Comparison of ENCODE assay signal across 17 cellular contexts in genomic region chr7:33422825-33423645, GRCh38.
DNase-seq lines count a peak whose midpoint lies in the region; ATAC-seq and TF ChIP-seq lines count a peak whose summit lies in the region.
"Had no signal": no experiment of that assay in that cellular context is flagged by ENCODE, and none has a peak within 500 bp of the region (broad histone marks: within the 10 kb centered on the region; RNA-seq: fewer than 3 reads in every experiment).

No MANE protein-coding gene starts in this region.

- DNase-seq in H9 (peak; percentile 32), left lobe of liver (ENCODE audit: low spot score) (peak; percentile 53), A172 (ENCODE audit: low spot score) (no peak), DMS 273 treated with DMSO at 0.1 percent for 48 hours (lab: John Stamatoyannopoulos, UW) (no peak), posterior cingulate gyrus (no peak), HEK293T (ENCODE audit: extremely low spot score) (no peak)
- DNase-seq: activated CD4-positive, alpha-beta memory T cell treated with anti-CD3 and anti-CD28 coated beads, Interleukin-2, amount 10 ng/mL, durations not matched to agents 7 days and 5 days; C1 segment of cervical spinal cord; foreskin melanocyte; GF-D8; lower lobe of right lung; psoas muscle; stimulated activated CD4-positive, alpha-beta T cell treated with anti-CD3 and anti-CD28 coated beads, Interleukin-4, amount 100 ng/mL, for 1 hour had no signal

- no peaks in the 10 kb centered on the region for H3K36me3 Mint-ChIP-seq in H9 (ENCODE audit: insufficient read depth in 1 of 3, low read depth in 3 of 3)
- H3K36me3 Mint-ChIP-seq: activated naive CD8-positive, alpha-beta T cell had no signal

- no peak overlapping the region for H3K23ac ChIP-seq in H9 (ENCODE audit: insufficient read length, low read depth, low read length)

- no peak overlapping the region for H3K4me2 ChIP-seq in H9 (ENCODE audit: insufficient read depth, insufficient read length, low read length)

- no peak for TF ChIP-seq CTCF in H9 (conservative IDR thresholded peaks at IDR 0.05)

- H3K9me3 Mint-ChIP-seq in H9, result no peaks in the 10 kb centered on the region
- H3K9me3 Mint-ChIP-seq: activated CD4-positive, alpha-beta memory T cell treated with anti-CD3 and anti-CD28 coated beads, Interleukin-2, amount 10 ng/mL, durations not matched to agents 7 days and 5 days; dendritic cell treated with granulocyte-macrophage colony-stimulating factor and Interleukin-4, amounts not matched to agents 40 ng/mL and 50 ng/mL, for 4 days had no signal

- no peak overlapping the region for H3K14ac ChIP-seq in H9 (ENCODE audit: insufficient read depth, low read length)

- peaks cover 6 to 15% of the 10 kb centered on the region in 2 experiments for H3K4me1 Mint-ChIP-seq in H9
- H3K4me1 Mint-ChIP-seq: activated CD4-positive, alpha-beta memory T cell treated with anti-CD3 and anti-CD28 coated beads, Interleukin-2, amount 10 ng/mL, durations not matched to agents 7 days and 5 days had no signal

- H3K4me1 ChIP-seq in H9 (ENCODE audit: insufficient read depth, low read length), result no peaks in the 10 kb centered on the region; the same call in 1 of the 2 replicates
- H3K4me1 ChIP-seq: lower lobe of right lung, psoas muscle had no signal

- H3K27ac ChIP-seq in H9 (ENCODE audit: insufficient read length, low read depth, low read length), result no peak overlapping the region
- H3K27ac ChIP-seq: lower lobe of right lung, psoas muscle had no signal

- H4K91ac ChIP-seq in H9 (ENCODE audit: insufficient read length, low read depth, low read length), result no peak overlapping the region

- no peak overlapping the region for H3K56ac ChIP-seq in H9 (ENCODE audit: insufficient read length, low read depth, low read length)

- H2AK5ac ChIP-seq in H9 (ENCODE audit: insufficient read length, low read length), result no peak overlapping the region

- H3K79me1 ChIP-seq in H9 (ENCODE audit: insufficient read depth, low read depth, low read length, poor library complexity, severe bottlenecking), result no peaks in the 10 kb centered on the region

- H3K9me3 ChIP-seq in H9 (ENCODE audit: control insufficient read depth, low read depth, low read length), result no peaks in the 10 kb centered on the region
- H3K9me3 ChIP-seq: lower lobe of right lung, psoas muscle had no signal

- H2BK120ac ChIP-seq in H9 (ENCODE audit: low read depth, low read length, poor library complexity, severe bottlenecking), result no peak overlapping the region

- no peaks in the 10 kb centered on the region for H4K20me1 ChIP-seq in H9 (ENCODE audit: control insufficient read depth, insufficient read depth, insufficient read length)

- peak overlapping the region in 1 of 3 experiments; percentile 31; a peak in 2 of 7 replicates for H3K27ac Mint-ChIP-seq in H9
- H3K27ac Mint-ChIP-seq: activated CD4-positive, alpha-beta memory T cell treated with anti-CD3 and anti-CD28 coated beads, Interleukin-2, amount 10 ng/mL, durations not matched to agents 7 days and 5 days; activated naive CD8-positive, alpha-beta T cell; dendritic cell treated with granulocyte-macrophage colony-stimulating factor and Interleukin-4, amounts not matched to agents 40 ng/mL and 50 ng/mL, for 4 days had no signal

- H2BK20ac ChIP-seq in H9 (ENCODE audit: low read depth, low read length, poor library complexity, severe bottlenecking), result no peak overlapping the region

- ATAC-seq in GM19023 (IDR thresholded peaks at IDR 0.05; ENCODE audit: unreplicated experiment) (peak; percentile 36), HG03175 (IDR thresholded peaks at IDR 0.05; ENCODE audit: unreplicated experiment) (peak; percentile 40), left lobe of liver (peak; percentile 91)
- ATAC-seq: lower lobe of right lung had no signal

- no peak overlapping the region for H3T11ph ChIP-seq in H9 (ENCODE audit: low read length)

- CTCF ChIA-PET in HEK293T (lab: Yijun Ruan, JAX), result interaction anchor here (0.6 to 1.6 kb wide), 6 partner anchors 37 to 512 kb away, joined by 3 to 13 read pairs (median 4); no protein-coding TSS in a partner anchor

- H4K8ac ChIP-seq in H9 (replicated peaks; ENCODE audit: insufficient read length, low read depth, low read length), result no peak overlapping the region

- no peak overlapping the region for H2AFZ ChIP-seq in H9 (ENCODE audit: low read length)

- no peak overlapping the region for H3K9ac ChIP-seq in H9 (ENCODE audit: extremely low read depth, insufficient read length, low read length)

- H3K18ac ChIP-seq in H9 (ENCODE audit: insufficient read length, low read depth, low read length), result no peak overlapping the region

- H3K4me3 Mint-ChIP-seq in H9, result no peak overlapping the region
- H3K4me3 Mint-ChIP-seq: activated CD4-positive, alpha-beta memory T cell treated with anti-CD3 and anti-CD28 coated beads, Interleukin-2, amount 10 ng/mL, durations not matched to agents 7 days and 5 days; activated naive CD8-positive, alpha-beta T cell; dendritic cell treated with granulocyte-macrophage colony-stimulating factor and Interleukin-4, amounts not matched to agents 40 ng/mL and 50 ng/mL, for 4 days had no signal

- H3K27me3 ChIP-seq in H9 (ENCODE audit: insufficient read depth, low read length), result no peaks in the 10 kb centered on the region

- no peaks in the 10 kb centered on the region for H3K23me2 ChIP-seq in H9 (ENCODE audit: insufficient read length, low read depth, low read length, poor library complexity, severe bottlenecking)

- H3K79me2 ChIP-seq in H9 (ENCODE audit: insufficient read depth, low read length), result no peaks in the 10 kb centered on the region

- H2BK5ac ChIP-seq in H9 (ENCODE audit: insufficient read length, low read length), result no peak overlapping the region

- H2BK12ac ChIP-seq in H9 (ENCODE audit: insufficient read length, low read depth, low read length), result no peak overlapping the region

- intact Hi-C loops in posterior cingulate gyrus (cut with DNase I), result no loop called here

- POLR2A ChIA-PET in HEK293T (lab: Yijun Ruan, JAX), result interaction anchor here (0.9 kb wide), 1 partner anchor 180 kb away, joined by 7 read pairs; no protein-coding TSS in a partner anchor

- WGBS in H9 (ENCODE audit: extremely low coverage, insufficient read length, low lambda C conversion rate), result no CpG with 5 or more reads among the region's 8 CpGs

- no peak overlapping the region for H3K4ac ChIP-seq in H9 (ENCODE audit: low read depth, low read length)

- no peak overlapping the region for H2BK15ac ChIP-seq in H9 (ENCODE audit: low read depth, low read length)

- H3K27me3 Mint-ChIP-seq in H9 (ENCODE audit: low read depth), result no peaks in the 10 kb centered on the region; the same call in 1 of the 2 replicates
- H3K27me3 Mint-ChIP-seq: activated CD4-positive, alpha-beta memory T cell treated with anti-CD3 and anti-CD28 coated beads, Interleukin-2, amount 10 ng/mL, durations not matched to agents 7 days and 5 days; activated naive CD8-positive, alpha-beta T cell; dendritic cell treated with granulocyte-macrophage colony-stimulating factor and Interleukin-4, amounts not matched to agents 40 ng/mL and 50 ng/mL, for 4 days had no signal

- H4K5ac ChIP-seq in H9 (ENCODE audit: insufficient read length, low read depth, low read length), result no peak overlapping the region

TF ChIP-seq in HEK293T, 16 proteins besides CTCF, POLR2A, EP300 and RAD21:
- TF ChIP-seq FOXA1 (IDR thresholded peaks at IDR 0.05), result no peak
- TF ChIP-seq ARNT (IDR thresholded peaks at IDR 0.05), result no peak
- no peak for TF ChIP-seq FOXK2 (IDR thresholded peaks at IDR 0.05)
- no peak for TF ChIP-seq ELF4 (IDR thresholded peaks at IDR 0.05)
- TF ChIP-seq, protein P1, sequence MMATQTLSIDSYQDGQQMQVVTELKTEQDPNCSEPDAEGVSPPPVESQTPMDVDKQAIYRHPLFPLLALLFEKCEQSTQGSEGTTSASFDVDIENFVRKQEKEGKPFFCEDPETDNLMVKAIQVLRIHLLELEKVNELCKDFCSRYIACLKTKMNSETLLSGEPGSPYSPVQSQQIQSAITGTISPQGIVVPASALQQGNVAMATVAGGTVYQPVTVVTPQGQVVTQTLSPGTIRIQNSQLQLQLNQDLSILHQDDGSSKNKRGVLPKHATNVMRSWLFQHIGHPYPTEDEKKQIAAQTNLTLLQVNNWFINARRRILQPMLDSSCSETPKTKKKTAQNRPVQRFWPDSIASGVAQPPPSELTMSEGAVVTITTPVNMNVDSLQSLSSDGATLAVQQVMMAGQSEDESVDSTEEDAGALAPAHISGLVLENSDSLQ (IDR thresholded peaks at IDR 0.05), result no peak
- no peak for TF ChIP-seq FOXM1 (IDR thresholded peaks at IDR 0.05; ENCODE audit: borderline replicate concordance)
- no peak for TF ChIP-seq SP1 (IDR thresholded peaks at IDR 0.05)
- TF ChIP-seq L3MBTL2 (conservative IDR thresholded peaks at IDR 0.05), result no peak
- TF ChIP-seq LEF1 (IDR thresholded peaks at IDR 0.05; ENCODE audit: borderline replicate concordance), result no peak
- TF ChIP-seq HDGF (IDR thresholded peaks at IDR 0.05; ENCODE audit: borderline replicate concordance), result no peak
- TF ChIP-seq TARDBP (IDR thresholded peaks at IDR 0.05), result no peak
- TF ChIP-seq ZNF384 (IDR thresholded peaks at IDR 0.05), result no peak
- TF ChIP-seq SUZ12 (IDR thresholded peaks at IDR 0.05), result no peak
- no peak for TF ChIP-seq NFRKB (IDR thresholded peaks at IDR 0.05)
- no peak for TF ChIP-seq CTBP1 (IDR thresholded peaks at IDR 0.05; ENCODE audit: borderline replicate concordance)

Comparison
In these comparisons a context has a peak if more than half of its experiments do, and no peak if none do; other contexts are left out.
1. ATAC-seq: peak in every context shown above with its lines; median percentile 91 in left lobe of liver; 40 in HG03175; 36 in GM19023.
2. DNase-seq: peak in H9 (single experiment) and left lobe of liver (single experiment); none in A172 (single experiment), DMS 273 treated with DMSO at 0.1 percent for 48 hours (single experiment), posterior cingulate gyrus (0 of 10) and HEK293T (single experiment).